19 cellular contexts compared by ENCODE assay signal in genomic region chr15:93466380-93466779, GRCh38.
"Had no signal": no experiment of that assay in that cellular context is flagged by ENCODE, and none has a peak within 500 bp of the region (broad histone marks: within the 10 kb centered on the region; RNA-seq: fewer than 3 reads in every experiment).

No MANE protein-coding gene starts in this region.

- H3K27ac ChIP-seq: gastroesophageal sphincter, ovary had no signal

- DNase-seq: cerebellar nuclear complex; effector memory CD8-positive, alpha-beta T cell; erythroblast; immature natural killer cell; kidney; left cardiac atrium; left ventricle myocardium superior; mucosa of descending colon; natural killer cell; nucleus accumbens; ovary; right cardiac atrium; small intestine; stimulated activated CD4-positive, alpha-beta T cell treated with anti-CD3 and anti-CD28 coated beads, Interleukin-12 subunit alpha, Interleukin-12 subunit beta, amount 100 ng/mL, for 4 hours; stimulated activated naive CD4-positive, alpha-beta T cell; trophoblast cell had no signal

- ATAC-seq: effector memory CD8-positive, alpha-beta T cell; gastroesophageal sphincter; mucosa of descending colon; natural killer cell; right cardiac atrium had no signal

- H3K36me3 ChIP-seq: gastroesophageal sphincter, ovary had no signal

- H3K27me3 ChIP-seq: gastroesophageal sphincter, ovary had no signal

- H3K4me3 ChIP-seq: gastroesophageal sphincter, lung, mucosa of descending colon, ovary had no signal

- H3K9me3 ChIP-seq: gastroesophageal sphincter, mucosa of descending colon, ovary had no signal

- FAIRE-seq: colon, kidney, small intestine had no signal
